21 cellular contexts compared by ENCODE assay signal in the genomic region with DNA sequence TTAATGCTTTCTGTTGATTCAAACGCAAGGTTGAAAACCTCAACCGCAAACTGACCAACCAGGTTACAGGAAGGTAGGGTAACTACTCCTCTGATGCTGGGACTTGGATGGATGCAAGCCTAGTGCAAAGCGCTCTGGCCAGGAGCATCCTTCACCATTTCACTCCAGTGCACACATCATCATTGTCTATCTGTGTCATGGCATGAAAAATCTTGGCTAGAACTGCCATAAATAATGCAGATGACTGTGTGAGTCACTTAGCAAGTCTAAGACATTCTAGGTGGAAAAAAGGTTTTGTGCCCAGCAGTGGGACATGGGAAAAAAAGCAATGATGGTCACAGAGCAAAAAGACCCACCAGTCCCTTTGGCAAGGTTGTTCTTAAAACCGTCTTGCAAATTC. TPM values are rescaled to one million over a fixed set of nuclear protein-coding genes. Genes with fewer than 3 reads are reported as not detected.
A peak's percentile ranks its signal among the peaks of the same experiment; 100 is the strongest.
DNase-seq lines count a peak whose midpoint lies in the region; ATAC-seq and TF ChIP-seq lines count a peak whose summit lies in the region.
"Had no signal": no experiment of that assay in that cellular context is flagged by ENCODE, and none has a peak within 500 bp of the region (broad histone marks: within the 10 kb centered on the region; RNA-seq: fewer than 3 reads in every experiment).

No MANE protein-coding gene starts in this region.

- H3K9me3 ChIP-seq in PC-9 (ENCODE audit: insufficient read depth, low read depth), result no peaks in the 10 kb centered on the region
- H3K9me3 ChIP-seq in endodermal cell (ENCODE audit: control insufficient read depth, low read length), result no peaks in the 10 kb centered on the region
- no peaks in the 10 kb centered on the region for H3K9me3 ChIP-seq in neural progenitor cell (ENCODE audit: low read depth)
- H3K9me3 ChIP-seq in MG63, result no peaks in the 10 kb centered on the region
- H3K9me3 ChIP-seq: SJSA1 had no signal

- H3K9me2 ChIP-seq in PC-9 (ENCODE audit: insufficient read depth), result no peaks in the 10 kb centered on the region

- CTCF ChIA-PET in PC-9 (lab: Charles Lee), result interaction anchor here (0.7 kb wide), 1 partner anchor 11 kb away, joined by 4 read pairs; no protein-coding TSS in a partner anchor

- H3K27ac ChIP-seq in PC-9 (0 out of 2 replicates have a peak overlapping the region, but pooled peaks have one; percentile 71), endodermal cell (ENCODE audit: low read depth, low read length) (peak overlapping the region; percentile 36), neural progenitor cell (no peak overlapping the region)
- H3K27ac ChIP-seq: BLaER1, SJSA1 had no signal

- TF ChIP-seq CTCF in PC-9 (conservative IDR thresholded peaks at IDR 0.05), result no peak
- no peak for TF ChIP-seq CTCF in endodermal cell (conservative IDR thresholded peaks at IDR 0.05)
- no peak for TF ChIP-seq CTCF in neural progenitor cell (IDR thresholded peaks at IDR 0.05)

- peaks cover 50% of the 10 kb centered on the region for H3K4me1 Mint-ChIP-seq in endodermal cell
- H3K4me1 Mint-ChIP-seq in neural progenitor cell, result no peaks in the 10 kb centered on the region
- H3K4me1 Mint-ChIP-seq: CD4-positive, alpha-beta memory T cell had no signal

- H3K27me3 Mint-ChIP-seq in endodermal cell (ENCODE audit: insufficient read depth), result no peaks in the 10 kb centered on the region
- H3K27me3 Mint-ChIP-seq in neural progenitor cell (ENCODE audit: insufficient read depth, low read depth), result no peaks in the 10 kb centered on the region
- H3K27me3 Mint-ChIP-seq: CD4-positive, alpha-beta memory T cell had no signal

- DNase-seq in ELR (ENCODE audit: low read depth) (peak; percentile 47), PC-9 (no peak), endodermal cell (no peak), neural progenitor cell (ENCODE audit: low spot score) (no peak), MG63 (no peak)
- no peak for DNase-seq in stimulated activated CD4-positive, alpha-beta T cell treated with anti-CD3 and anti-CD28 coated beads, Interleukin-12 subunit alpha, Interleukin-12 subunit beta, amount 100 ng/mL, for 4 hours
- DNase-seq: CD4-positive, alpha-beta memory T cell; DMS79; HCEC 1CT; MV-4-11; NCI-H1694 treated with DMSO at 0.1 percent for 48 hours; NCI-H2107; NCI-H2227 treated with DMSO at 0.1 percent for 48 hours; NCI-H510A treated with DMSO at 0.1 percent for 48 hours; NCI-H774; SW 1271 had no signal

- H3K27ac Mint-ChIP-seq in endodermal cell (no peak overlapping the region), neural progenitor cell (no peak overlapping the region)
- H3K27ac Mint-ChIP-seq: CD4-positive, alpha-beta memory T cell had no signal

- no peaks in the 10 kb centered on the region for H3K27me3 ChIP-seq in PC-9 (ENCODE audit: insufficient read depth, low read depth)
- H3K27me3 ChIP-seq in endodermal cell (ENCODE audit: control insufficient read depth, insufficient read depth, low read length, poor library complexity, severe bottlenecking), result no peaks in the 10 kb centered on the region
- H3K27me3 ChIP-seq in neural progenitor cell, result no peaks in the 10 kb centered on the region
- H3K27me3 ChIP-seq in MG63, result no peaks in the 10 kb centered on the region
- H3K27me3 ChIP-seq: BLaER1, SJSA1 had no signal

- no peaks in the 10 kb centered on the region for H4K20me1 ChIP-seq in PC-9 (ENCODE audit: insufficient read depth)
- H4K20me1 ChIP-seq in neural progenitor cell (ENCODE audit: low read depth), result peaks cover 50% of the 10 kb centered on the region
- H4K20me1 ChIP-seq: BLaER1 had no signal

- H3F3A ChIP-seq in PC-9 (ENCODE audit: insufficient read depth, low read depth) (peaks cover 25% of the 10 kb centered on the region), neural progenitor cell (ENCODE audit: low read depth) (peaks cover 3% of the 10 kb centered on the region)

- WGBS in endodermal cell (ENCODE audit: insufficient coverage in 1 of 2, insufficient read length in 1 of 2), 2 experiments, result 83 to 95% methylated on average over 3 to 4 of the region's 4 CpGs

- BruUV-seq in PC-9 (replicated peaks; lab: Mats Ljungman, UMichigan), result no TSS peak

- H3K4me3 Mint-ChIP-seq in endodermal cell (no peak overlapping the region), neural progenitor cell (no peak overlapping the region)
- H3K4me3 Mint-ChIP-seq: CD4-positive, alpha-beta memory T cell; GM23338 had no signal

- peaks cover under 1% of the 10 kb centered on the region for H3K36me3 Mint-ChIP-seq in endodermal cell (ENCODE audit: low read depth)
- H3K36me3 Mint-ChIP-seq in neural progenitor cell, result peaks cover 62% of the 10 kb centered on the region
- H3K36me3 Mint-ChIP-seq: CD4-positive, alpha-beta memory T cell had no signal

- H3K79me2 ChIP-seq in PC-9 (ENCODE audit: low read depth) (peaks cover 73% of the 10 kb centered on the region), neural progenitor cell (ENCODE audit: low read depth) (peaks cover 2% of the 10 kb centered on the region)

- no peak overlapping the region for H3K4me2 ChIP-seq in PC-9
- peak overlapping the region; percentile 45 for H3K4me2 ChIP-seq in neural progenitor cell
- H3K4me2 ChIP-seq: BLaER1 had no signal

- H3K4me1 ChIP-seq in PC-9 (replicated peaks; ENCODE audit: insufficient read depth) (peaks cover 19% of the 10 kb centered on the region), endodermal cell (ENCODE audit: control insufficient read depth, insufficient read depth, low read length) (peaks cover 12% of the 10 kb centered on the region), neural progenitor cell (peaks cover 30% of the 10 kb centered on the region)

- ATAC-seq in HG02870 (IDR thresholded peaks at IDR 0.05; ENCODE audit: unreplicated experiment), result no peak
- ATAC-seq in HG02885 (IDR thresholded peaks at IDR 0.05; ENCODE audit: poor library complexity, unreplicated experiment), result no peak
- ATAC-seq: GM23338 had no signal

- H3K9me3 Mint-ChIP-seq in endodermal cell (no peaks in the 10 kb centered on the region), neural progenitor cell (peaks cover 74% of the 10 kb centered on the region)
- H3K9me3 Mint-ChIP-seq: GM23338 had no signal

- POLR2A ChIA-PET in PC-9 (lab: Charles Lee; ENCODE audit: unreplicated experiment), result no interaction called here

- intact Hi-C loops in PC-9 (cut with micrococcal nuclease; ENCODE audit: unreplicated experiment), result no loop called here

- no peak overlapping the region for H2AFZ ChIP-seq in PC-9
- no peak overlapping the region for H2AFZ ChIP-seq in neural progenitor cell (replicated peaks)
- H2AFZ ChIP-seq: GM23338 had no signal

- H3K4me3 ChIP-seq in PC-9 (no peak overlapping the region), endodermal cell (ENCODE audit: low read length) (no peak overlapping the region), neural progenitor cell (no peak overlapping the region), MG63 (no peak overlapping the region)
- H3K4me3 ChIP-seq: BLaER1, GM23338, SJSA1 had no signal

- H3K36me3 ChIP-seq in PC-9 (ENCODE audit: low read depth) (no peaks in the 10 kb centered on the region), endodermal cell (ENCODE audit: control insufficient read depth, insufficient read depth, low read length) (no peaks in the 10 kb centered on the region), neural progenitor cell (no peaks in the 10 kb centered on the region), MG63 (no peaks in the 10 kb centered on the region)
- H3K36me3 ChIP-seq: SJSA1 had no signal

- no peak overlapping the region for H3K9ac ChIP-seq in endodermal cell (ENCODE audit: extremely low read depth, low read length, poor library complexity, severe bottlenecking)
- no peak overlapping the region for H3K9ac ChIP-seq in neural progenitor cell
- H3K9ac ChIP-seq: BLaER1 had no signal

RNA-seq across cellular contexts. Expression of a gene that starts 10.9 kb away (rescaled TPM):
- total RNA-seq in PC-9 (2021), result 40.5 and 51.6 TPM in 2 replicates
- 10 to 100 TPM; 51.8 to 54.9 TPM for total RNA-seq in endodermal cell
- polyA plus RNA-seq in endodermal cell (2013, experiment 1 of 2), result 69.8 TPM
- 66.8 TPM for polyA plus RNA-seq in endodermal cell (2013, experiment 2 of 2)
- 72.5 and 87.9 TPM in 2 replicates for total RNA-seq in neural progenitor cell (ENCODE audit: low replicate concordance)
- 15.5 and 21.0 TPM in 2 replicates for total RNA-seq in MG63 (2014; rRNA removed; shearing (Covaris generic); ENCODE audit: low replicate concordance)
